23 cellular contexts compared by ENCODE assay signal in genomic region chr4:41550308-41550707, GRCh38. TPM values are rescaled to one million over a fixed set of nuclear protein-coding genes. Genes with fewer than 3 reads are reported as not detected.
DNase-seq lines count a peak whose midpoint lies in the region; ATAC-seq and TF ChIP-seq lines count a peak whose summit lies in the region.
"Had no signal": no experiment of that assay in that cellular context is flagged by ENCODE, and none has a peak within 500 bp of the region (broad histone marks: within the 10 kb centered on the region; RNA-seq: fewer than 3 reads in every experiment).

No MANE protein-coding gene starts in this region.

- H3K4me3 ChIP-seq in AG10803 (ENCODE audit: low read length): no peak overlapping the region
- H3K4me3 ChIP-seq: gastroesophageal sphincter, GM12878, lung, smooth muscle cell had no signal

- TF ChIP-seq CTCF in AG10803 (conservative IDR thresholded peaks at IDR 0.05; ENCODE audit: low read length) (no peak), VCaP (conservative IDR thresholded peaks at IDR 0.05) (no peak)

- peak overlapping the region; percentile 20 for H3K27ac ChIP-seq in VCaP
- H3K27ac ChIP-seq: brain microvascular endothelial cell, epithelial cell of prostate, gastroesophageal sphincter had no signal

- ATAC-seq in left lobe of liver: peak; percentile 64
- ATAC-seq: activated naive CD4-positive, alpha-beta T cell treated with anti-CD3 and anti-CD28 coated beads, Interleukin-2, amount 50 U/mL, for 72 hours; activated T-cell treated with anti-CD3 and anti-CD28 coated beads, Interleukin-2, amount 50 U/mL, for 4 hours; gastroesophageal sphincter; GM12878; naive thymus-derived CD8-positive, alpha-beta T cell; T-helper 17 cell had no signal

- peak; percentile 7 for DNase-seq in AG10803 (ENCODE audit: low read depth)
- peak; percentile 30 for DNase-seq in EH (ENCODE audit: low read depth)
- no peak for DNase-seq in left lobe of liver (ENCODE audit: low spot score)
- DNase-seq in NCI-H2081 treated with DMSO at 0.1 percent for 48 hours (lab: John Stamatoyannopoulos, UW): no peak
- DNase-seq in RKO (ENCODE audit: low spot score): no peak
- no peak for DNase-seq in NCI-H1436 treated with DMSO at 0.1 percent for 48 hours (lab: John Stamatoyannopoulos, UW)
- no peak for DNase-seq in stimulated activated CD4-positive, alpha-beta T cell treated with anti-CD3 and anti-CD28 coated beads, Interleukin-15, amount 100 ng/mL, for 24 hours
- DNase-seq: activated B cell treated with CpG ODN at 0.5 μM for 24 hours; activated CD4-positive, alpha-beta memory T cell treated with anti-CD3 and anti-CD28 coated beads, Interleukin-2, amount 10 ng/mL, durations not matched to agents 7 days and 5 days; activated T-cell treated with anti-CD3 and anti-CD28 coated beads, Interleukin-2, amount 50 U/mL, for 4 hours; brain microvascular endothelial cell; GDM1; H9; naive thymus-derived CD8-positive, alpha-beta T cell; NCI-H1105 treated with DMSO at 0.1 percent for 48 hours; T-helper 17 cell had no signal

RNA-seq across cellular contexts. Expression of gene LIMCH1, which starts 12.4 kb away (rescaled TPM):
- 9.8 TPM for total RNA-seq in left lobe of liver
- total RNA-seq: activated B cell treated with CpG ODN at 0.5 μM for 24 hours; activated CD4-positive, alpha-beta memory T cell treated with anti-CD3 and anti-CD28 coated beads, Interleukin-2, amount 10 ng/mL, durations not matched to agents 7 days and 5 days; activated naive CD4-positive, alpha-beta T cell treated with anti-CD3 and anti-CD28 coated beads, Interleukin-2, amount 50 U/mL, for 72 hours; naive thymus-derived CD8-positive, alpha-beta T cell; T-helper 17 cell had no signal

Comparison
In these comparisons a context has a peak if more than half of its experiments do, and no peak if none do; other contexts are left out.
1. DNase-seq: peak in AG10803 (single experiment) and EH (single experiment); none in left lobe of liver (single experiment), NCI-H2081 treated with DMSO at 0.1 percent for 48 hours (single experiment), RKO (single experiment), NCI-H1436 treated with DMSO at 0.1 percent for 48 hours (single experiment) and stimulated activated CD4-positive, alpha-beta T cell treated with anti-CD3 and anti-CD28 coated beads, Interleukin-15, amount 100 ng/mL, for 24 hours (single experiment).